Comparison of ENCODE assay signal across 9 cellular contexts in genomic region chr9:129069128-129069824, GRCh38. TPM values are rescaled to one million over a fixed set of nuclear protein-coding genes. Genes with fewer than 3 reads are reported as not detected.
DNase-seq lines count a peak whose midpoint lies in the region; TF ChIP-seq lines count a peak whose summit lies in the region.
"Had no signal": no experiment of that assay in that cellular context is flagged by ENCODE, and none has a peak within 500 bp of the region (broad histone marks: within the 10 kb centered on the region; RNA-seq: fewer than 3 reads in every experiment).

No MANE protein-coding gene starts in this region.

- no peak overlapping the region for H3K9ac ChIP-seq in smooth muscle cell (ENCODE audit: low read depth)

- in situ Hi-C loops in HAP-1 (cut with MboI; ENCODE audit: low sequenced_read_pairs), result no loop called here

- intact Hi-C loops in head of caudate nucleus (cut with DNase I), result no loop called here

- H3K9me3 ChIP-seq in smooth muscle cell (replicated peaks; ENCODE audit: low read depth) (no peaks in the 10 kb centered on the region), HAP-1 (no peaks in the 10 kb centered on the region)
- H3K9me3 ChIP-seq: thyroid gland had no signal

- no peak overlapping the region for H2AFZ ChIP-seq in smooth muscle cell (ENCODE audit: low read depth)

- H3K27ac ChIP-seq in smooth muscle cell (ENCODE audit: low read depth), result no peak overlapping the region
- H3K27ac ChIP-seq: thyroid gland had no signal

- H3F3A ChIP-seq in smooth muscle cell (ENCODE audit: low read depth), result no peaks in the 10 kb centered on the region

- H3K36me3 ChIP-seq in smooth muscle cell (ENCODE audit: low read depth), result no peaks in the 10 kb centered on the region
- H3K36me3 ChIP-seq in HAP-1 (replicated peaks), result peaks cover 19% of the 10 kb centered on the region

- H4K20me1 ChIP-seq in smooth muscle cell (ENCODE audit: low read depth), result no peaks in the 10 kb centered on the region

- H3K4me1 ChIP-seq in smooth muscle cell (ENCODE audit: low read depth) (no peaks in the 10 kb centered on the region), HAP-1 (no peaks in the 10 kb centered on the region)
- H3K4me1 ChIP-seq: thyroid gland had no signal

- TF ChIP-seq CTCF in GM10266 (IDR thresholded peaks at IDR 0.05; ENCODE audit: control insufficient read depth, insufficient read depth, low read depth, missing control alignments) (no peak), smooth muscle cell (IDR thresholded peaks at IDR 0.05; ENCODE audit: borderline replicate concordance, insufficient read depth, poor library complexity, severe bottlenecking) (no peak)

- peak; percentile 69 for DNase-seq in GM10266 (ENCODE audit: extremely low spot score)
- DNase-seq in Kasumi-1 (lab: John Stamatoyannopoulos, UW), result peak; percentile 94 to 96
- DNase-seq in activated CD8-positive, alpha-beta memory T cell treated with anti-CD3 and anti-CD28 coated beads, Interleukin-2, amount 50 U/mL, for 1 hour (ENCODE audit: extremely low read depth), result peak; percentile 20
- DNase-seq in head of caudate nucleus, result peak; percentile 22 to 75 (median 55)
- DNase-seq in stimulated activated CD4-positive, alpha-beta T cell treated with anti-CD3 and anti-CD28 coated beads, Interleukin-12 subunit alpha, Interleukin-12 subunit beta, amount 100 ng/mL, for 4 hours, result peak; percentile 45
- no peak for DNase-seq in smooth muscle cell (lab: John Stamatoyannopoulos, UW; ENCODE audit: unreplicated experiment)
- no peak for DNase-seq in NCI-H2029 treated with DMSO at 0.1 percent for 48 hours (lab: John Stamatoyannopoulos, UW)
- DNase-seq in HAP-1 (ENCODE audit: low spot score in 2 of 2), result no peak

- no peaks in the 10 kb centered on the region for H3K79me2 ChIP-seq in smooth muscle cell (ENCODE audit: low read depth)

- H3K4me2 ChIP-seq in smooth muscle cell, result no peak overlapping the region

- 88% methylated on average over 21 of the region's 27 CpGs for WGBS in smooth muscle cell (ENCODE audit: low lambda C conversion rate)

- H3K4me3 ChIP-seq in smooth muscle cell, result no peak overlapping the region
- no peak overlapping the region for H3K4me3 ChIP-seq in HAP-1
- H3K4me3 ChIP-seq: thyroid gland had no signal

- H3K27me3 ChIP-seq in smooth muscle cell (ENCODE audit: low read depth) (no peaks in the 10 kb centered on the region), HAP-1 (ENCODE audit: low read depth) (no peaks in the 10 kb centered on the region)
- H3K27me3 ChIP-seq: thyroid gland had no signal

RNA-seq across cellular contexts. Expression of gene DOLPP1, which starts 11.6 kb away (rescaled TPM):
- 14.4 and 18.1 TPM in 2 replicates for total RNA-seq in smooth muscle cell
- polyA plus RNA-seq in smooth muscle cell, result 17.8 and 21.5 TPM in 2 replicates

RNA-seq across cellular contexts. Expression of gene MIGA2, which starts 32.9 kb away (rescaled TPM):
- 17.8 and 21.6 TPM in 2 replicates for total RNA-seq in smooth muscle cell
- polyA plus RNA-seq in smooth muscle cell, result 18.1 and 21.5 TPM in 2 replicates

RNA-seq across cellular contexts. Expression of gene SH3GLB2, which starts 41.1 kb away (rescaled TPM):
- 25.9 and 44.8 TPM in 2 replicates for total RNA-seq in smooth muscle cell
- polyA plus RNA-seq in smooth muscle cell, result 31.9 and 94.9 TPM in 2 replicates

RNA-seq across cellular contexts. Expression of gene CRAT, which starts 41.3 kb away (rescaled TPM):
- 20.0 and 24.3 TPM in 2 replicates for total RNA-seq in smooth muscle cell
- 38.4 and 52.3 TPM in 2 replicates for polyA plus RNA-seq in smooth muscle cell

RNA-seq across cellular contexts. Expression of gene PTPA, which starts 41.9 kb away (rescaled TPM):
- 78.2 and 119 TPM in 2 replicates for total RNA-seq in smooth muscle cell
- polyA plus RNA-seq in smooth muscle cell, result 88.7 and 94.9 TPM in 2 replicates

Comparison
In these comparisons a context has a peak if more than half of its experiments do, and no peak if none do; other contexts are left out.
1. DNase-seq: peak in GM10266 (single experiment), Kasumi-1 (2 of 2), activated CD8-positive, alpha-beta memory T cell treated with anti-CD3 and anti-CD28 coated beads, Interleukin-2, amount 50 U/mL, for 1 hour (single experiment), head of caudate nucleus (42 of 42) and stimulated activated CD4-positive, alpha-beta T cell treated with anti-CD3 and anti-CD28 coated beads, Interleukin-12 subunit alpha, Interleukin-12 subunit beta, amount 100 ng/mL, for 4 hours (single experiment); none in smooth muscle cell (single experiment), NCI-H2029 treated with DMSO at 0.1 percent for 48 hours (single experiment) and HAP-1 (0 of 2).